ENCODE assay signal across 17 cellular contexts in genomic region chr14:91963465-91963864, GRCh38. TPM values are rescaled to one million over a fixed set of nuclear protein-coding genes. Genes with fewer than 3 reads are reported as not detected.
DNase-seq lines count a peak whose midpoint lies in the region; ATAC-seq and TF ChIP-seq lines count a peak whose summit lies in the region.
"Had no signal": no experiment of that assay in that cellular context is flagged by ENCODE, and none has a peak within 500 bp of the region (broad histone marks: within the 10 kb centered on the region; RNA-seq: fewer than 3 reads in every experiment).

No MANE protein-coding gene starts in this region.

- no peaks in the 10 kb centered on the region for H3K79me2 ChIP-seq in GM23248 (ENCODE audit: insufficient read depth)

- H3K36me3 ChIP-seq in GM23248 (ENCODE audit: low read depth) (peaks cover 9% of the 10 kb centered on the region), brain microvascular endothelial cell (replicated peaks) (peaks cover 3% of the 10 kb centered on the region), right lobe of liver (peaks cover 0 to 9% (median 0%) of the 10 kb centered on the region in 4 donors)
- H3K36me3 ChIP-seq: BE2C had no signal

- H2AFZ ChIP-seq in GM23248, result no peak overlapping the region

- H3K27me3 ChIP-seq in GM23248 (replicated peaks; ENCODE audit: insufficient read depth) (no peaks in the 10 kb centered on the region), brain microvascular endothelial cell (replicated peaks) (no peaks in the 10 kb centered on the region), right lobe of liver (no peaks in the 10 kb centered on the region)

- H3K36me3 Mint-ChIP-seq in nephron (ENCODE audit: low read depth) (peaks cover 10% of the 10 kb centered on the region), progenitor cell of endocrine pancreas (ENCODE audit: insufficient read depth) (peaks cover 2% of the 10 kb centered on the region)

- H3K4me1 Mint-ChIP-seq in nephron (peaks cover 22% of the 10 kb centered on the region), progenitor cell of endocrine pancreas (ENCODE audit: low read depth) (peaks cover 6% of the 10 kb centered on the region)

- WGBS in GM23248 (ENCODE audit: low coverage in 1 of 2, low lambda C conversion rate in 2 of 2, missing lambda C conversion rate in 2 of 2), 2 experiments, result 25 to 34% methylated on average over 6 of the region's 6 CpGs
- 78% methylated on average over 6 of the region's 6 CpGs for WGBS in right lobe of liver (ENCODE audit: insufficient coverage, low coverage, low lambda C conversion rate, missing lambda C conversion rate)

- no peaks in the 10 kb centered on the region for H3F3A ChIP-seq in GM23248 (ENCODE audit: insufficient read depth)

- TF ChIP-seq POLR2A in right lobe of liver (IDR thresholded peaks at IDR 0.05), result no peak

- no peak overlapping the region for H3K4me2 ChIP-seq in GM23248 (ENCODE audit: unreplicated experiment)

- intact Hi-C loops in right lobe of liver (cut with DNase I), result no loop called here

- in situ Hi-C loops in GM23248 (cut with MboI), result no loop called here
- in situ Hi-C loops in brain microvascular endothelial cell (cut with HindIII; ENCODE audit: low pct_ligation_motif_present, low sequenced_read_pairs), result no loop called here

- DNase-seq in GM23248 (peak; percentile 45), brain microvascular endothelial cell (peak; percentile 40), fibroblast of pulmonary artery (ENCODE audit: low read depth) (peak; percentile 72), right lobe of liver (no peak), DMS79 treated with DMSO at 0.1 percent for 48 hours (lab: John Stamatoyannopoulos, UW) (no peak), progenitor cell of endocrine pancreas (ENCODE audit: low spot score, unreplicated experiment) (no peak)
- DNase-seq: BE2C; CD4-positive, alpha-beta memory T cell; HFFc6; NCI-H1092; NCI-H226; NCI-H526 treated with DMSO at 0.1 percent for 48 hours; RPMI8226 had no signal

- no peaks in the 10 kb centered on the region for H3K4me1 ChIP-seq in GM23248 (ENCODE audit: insufficient read depth)
- no peaks in the 10 kb centered on the region for H3K4me1 ChIP-seq in right lobe of liver
- H3K4me1 ChIP-seq: BE2C had no signal

- H3K9me3 Mint-ChIP-seq in nephron, result no peaks in the 10 kb centered on the region
- H3K9me3 Mint-ChIP-seq in progenitor cell of endocrine pancreas (ENCODE audit: low read depth), result no peaks in the 10 kb centered on the region
- H3K9me3 Mint-ChIP-seq: CD4-positive, alpha-beta memory T cell; HFFc6 had no signal

- H3K9me2 ChIP-seq in GM23248 (ENCODE audit: insufficient read depth), result no peaks in the 10 kb centered on the region

- H4K20me1 ChIP-seq in GM23248 (ENCODE audit: insufficient read depth), result no peaks in the 10 kb centered on the region

- H3K27me3 Mint-ChIP-seq in nephron (ENCODE audit: low read depth) (peaks cover 3% of the 10 kb centered on the region), progenitor cell of endocrine pancreas (no peaks in the 10 kb centered on the region)
- H3K27me3 Mint-ChIP-seq: CD4-positive, alpha-beta memory T cell had no signal

- H3K4me3 ChIP-seq in GM23248 (no peak overlapping the region), brain microvascular endothelial cell (ENCODE audit: low read depth, low read length) (no peak overlapping the region), fibroblast of pulmonary artery (replicated peaks; ENCODE audit: low read depth, low read length) (no peak overlapping the region), right lobe of liver (no peak overlapping the region)
- H3K4me3 ChIP-seq: K562 had no signal

- H3K9me3 ChIP-seq in GM23248 (ENCODE audit: low read depth) (no peaks in the 10 kb centered on the region), right lobe of liver (no peaks in the 10 kb centered on the region)
- H3K9me3 ChIP-seq: BE2C had no signal

- no peak overlapping the region for H3K27ac ChIP-seq in GM23248
- no peak overlapping the region for H3K27ac ChIP-seq in brain microvascular endothelial cell
- no peak overlapping the region for H3K27ac ChIP-seq in right lobe of liver
- H3K27ac ChIP-seq: HL-60 had no signal

- no peak for TF ChIP-seq CTCF in brain microvascular endothelial cell (IDR thresholded peaks at IDR 0.05; ENCODE audit: low read depth, low read length, missing control alignments)
- TF ChIP-seq CTCF in fibroblast of pulmonary artery (IDR thresholded peaks at IDR 0.05; ENCODE audit: low read length, missing control alignments), result no peak
- TF ChIP-seq CTCF in nephron (IDR thresholded peaks at IDR 0.05; ENCODE audit: unreplicated experiment in 3 of 3), result no peak
- no peak for TF ChIP-seq CTCF in right lobe of liver (IDR thresholded peaks at IDR 0.05)
- TF ChIP-seq CTCF in progenitor cell of endocrine pancreas (IDR thresholded peaks at IDR 0.05; ENCODE audit: unreplicated experiment), result no peak

- no peak for ATAC-seq in right lobe of liver
- ATAC-seq in HG02970 (IDR thresholded peaks at IDR 0.05; ENCODE audit: low FRiP score, unreplicated experiment), result no peak
- ATAC-seq: K562 had no signal

- no peak overlapping the region for H3K4me3 Mint-ChIP-seq in nephron
- H3K4me3 Mint-ChIP-seq in progenitor cell of endocrine pancreas (ENCODE audit: low read depth), result no peak overlapping the region
- H3K4me3 Mint-ChIP-seq: CD4-positive, alpha-beta memory T cell; HFFc6 had no signal

- H3K27ac Mint-ChIP-seq in nephron (peak overlapping the region; percentile 41 to 86 (median 82)), progenitor cell of endocrine pancreas (no peak overlapping the region)
- H3K27ac Mint-ChIP-seq: CD4-positive, alpha-beta memory T cell; HFFc6 had no signal

- no peak overlapping the region for H3K9ac ChIP-seq in GM23248

RNA-seq across cellular contexts. Expression of gene FBLN5, which starts 16.0 kb away (rescaled TPM):
- 234 TPM in 2 replicates for total RNA-seq in GM23248 (2014; rRNA removed; shearing (Covaris generic))
- polyA plus RNA-seq in GM23248 (2016; fragmentation: Nextera tagmentation; extraction: Ambion mirVana), result 756 and 767 TPM in 2 replicates
- total RNA-seq in right lobe of liver (10 to 100 TPM in 5 of 6 experiments, 1 to 10 TPM in 1; 6.7 to 36.3 (median 17.8) TPM), progenitor cell of endocrine pancreas (6.4 and 6.9 TPM in 2 replicates)

Comparison
In these comparisons a context has a peak if more than half of its experiments do, and no peak if none do; other contexts are left out.
1. DNase-seq: peak in GM23248 (single experiment), brain microvascular endothelial cell (single experiment) and fibroblast of pulmonary artery (single experiment); none in right lobe of liver (0 of 3), DMS79 treated with DMSO at 0.1 percent for 48 hours (single experiment) and progenitor cell of endocrine pancreas (single experiment).